In the genomic region with DNA sequence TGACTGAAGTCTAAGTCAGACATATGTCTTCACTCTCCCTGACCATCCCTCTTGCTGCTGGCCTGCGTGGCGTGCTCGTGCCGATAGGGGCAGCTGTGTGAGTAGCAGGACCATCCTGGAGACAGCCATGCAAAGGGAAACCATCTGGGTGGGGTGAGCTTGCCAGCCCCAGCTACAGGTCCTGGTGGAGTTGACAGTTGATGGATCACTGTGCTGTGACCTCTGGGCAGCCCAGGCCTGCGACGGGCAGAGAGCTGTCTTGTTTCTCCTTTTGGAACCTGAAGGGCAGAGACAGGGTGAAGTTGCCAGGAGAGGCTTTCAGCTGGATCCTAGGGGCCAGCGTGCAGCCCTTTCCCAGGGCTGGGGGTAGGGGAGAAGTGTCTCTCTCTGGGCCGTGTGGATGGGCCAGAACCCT, we compare ENCODE assay signal across 1 cellular context.
TF ChIP-seq lines count a peak whose summit lies in the region.

No MANE protein-coding gene starts in this region.

TF ChIP-seq in HepG2, 621 proteins besides CTCF, POLR2A, EP300 and RAD21 (continued from another document and continues in another):
- TF ChIP-seq ZNF263 (CRISPR knock-in tag; IDR thresholded peaks at IDR 0.05) (no peak), PHF21A (CRISPR knock-in tag; IDR thresholded peaks at IDR 0.05) (peak; percentile 70; the same call in 1 of the 2 replicates), BRD4 (CRISPR knock-in tag; IDR thresholded peaks at IDR 0.05) (no peak), FOSL1 (CRISPR knock-in tag; IDR thresholded peaks at IDR 0.05; ENCODE audit: borderline replicate concordance) (no peak), ZMYM2 (CRISPR knock-in tag; IDR thresholded peaks at IDR 0.05) (no peak), NFRKB (IDR thresholded peaks at IDR 0.05) (no peak), NFATC3 (CRISPR knock-in tag; IDR thresholded peaks at IDR 0.05) (no peak), RFXAP (CRISPR knock-in tag; IDR thresholded peaks at IDR 0.05; ENCODE audit: borderline replicate concordance) (no peak), EZH2 (conservative IDR thresholded peaks at IDR 0.05; ENCODE audit: low read depth, low read length) (no peak), RFX3 (CRISPR knock-in tag; IDR thresholded peaks at IDR 0.05) (no peak), TEAD2 (CRISPR knock-in tag; IDR thresholded peaks at IDR 0.05) (no peak), HNRNPLL (IDR thresholded peaks at IDR 0.05; ENCODE audit: low read depth, low read length, poor library complexity, severe bottlenecking) (no peak), HNRNPUL1 (IDR thresholded peaks at IDR 0.05; ENCODE audit: low read depth, low read length) (no peak), ZNF382 (CRISPR knock-in tag; IDR thresholded peaks at IDR 0.05; ENCODE audit: borderline replicate concordance) (no peak), SNRNP70 (IDR thresholded peaks at IDR 0.05; ENCODE audit: low read depth, low read length) (no peak), MEF2D (CRISPR knock-in tag; IDR thresholded peaks at IDR 0.05) (no peak), TAF15 (IDR thresholded peaks at IDR 0.05; ENCODE audit: low read depth, low read length, poor library complexity, severe bottlenecking) (no peak), ZNF724P (CRISPR knock-in tag; IDR thresholded peaks at IDR 0.05; ENCODE audit: borderline replicate concordance) (no peak), THAP11 (CRISPR knock-in tag; IDR thresholded peaks at IDR 0.05) (no peak), ZFP82 (CRISPR knock-in tag; IDR thresholded peaks at IDR 0.05; ENCODE audit: borderline replicate concordance) (no peak), CBX5 (CRISPR knock-in tag; IDR thresholded peaks at IDR 0.05; ENCODE audit: borderline replicate concordance) (no peak), FOXP1 (IDR thresholded peaks at IDR 0.05) (no peak), FOXP1 (CRISPR knock-in tag; IDR thresholded peaks at IDR 0.05) (no peak), ZNF256 (CRISPR knock-in tag; conservative IDR thresholded peaks at IDR 0.05) (no peak), NCOA2 (CRISPR knock-in tag; IDR thresholded peaks at IDR 0.05) (no peak), TAF1 (CRISPR knock-in tag; IDR thresholded peaks at IDR 0.05) (no peak), HMGA1 (CRISPR knock-in tag; conservative IDR thresholded peaks at IDR 0.05) (no peak), RBM39 (IDR thresholded peaks at IDR 0.05; ENCODE audit: low read depth, low read length, poor library complexity, severe bottlenecking) (peak; percentile 47), SALL2 (CRISPR knock-in tag; IDR thresholded peaks at IDR 0.05) (no peak), ZNF468 (CRISPR knock-in tag; IDR thresholded peaks at IDR 0.05) (no peak), LCORL (IDR thresholded peaks at IDR 0.05) (no peak), LCORL (CRISPR knock-in tag; IDR thresholded peaks at IDR 0.05) (peak; percentile 47), JDP2 (CRISPR knock-in tag; IDR thresholded peaks at IDR 0.05; ENCODE audit: borderline replicate concordance) (no peak), XRCC5 (optimal IDR thresholded peaks at IDR 0.05; ENCODE audit: low read length) (peak; percentile 70)
- TF ChIP-seq, protein P1, sequence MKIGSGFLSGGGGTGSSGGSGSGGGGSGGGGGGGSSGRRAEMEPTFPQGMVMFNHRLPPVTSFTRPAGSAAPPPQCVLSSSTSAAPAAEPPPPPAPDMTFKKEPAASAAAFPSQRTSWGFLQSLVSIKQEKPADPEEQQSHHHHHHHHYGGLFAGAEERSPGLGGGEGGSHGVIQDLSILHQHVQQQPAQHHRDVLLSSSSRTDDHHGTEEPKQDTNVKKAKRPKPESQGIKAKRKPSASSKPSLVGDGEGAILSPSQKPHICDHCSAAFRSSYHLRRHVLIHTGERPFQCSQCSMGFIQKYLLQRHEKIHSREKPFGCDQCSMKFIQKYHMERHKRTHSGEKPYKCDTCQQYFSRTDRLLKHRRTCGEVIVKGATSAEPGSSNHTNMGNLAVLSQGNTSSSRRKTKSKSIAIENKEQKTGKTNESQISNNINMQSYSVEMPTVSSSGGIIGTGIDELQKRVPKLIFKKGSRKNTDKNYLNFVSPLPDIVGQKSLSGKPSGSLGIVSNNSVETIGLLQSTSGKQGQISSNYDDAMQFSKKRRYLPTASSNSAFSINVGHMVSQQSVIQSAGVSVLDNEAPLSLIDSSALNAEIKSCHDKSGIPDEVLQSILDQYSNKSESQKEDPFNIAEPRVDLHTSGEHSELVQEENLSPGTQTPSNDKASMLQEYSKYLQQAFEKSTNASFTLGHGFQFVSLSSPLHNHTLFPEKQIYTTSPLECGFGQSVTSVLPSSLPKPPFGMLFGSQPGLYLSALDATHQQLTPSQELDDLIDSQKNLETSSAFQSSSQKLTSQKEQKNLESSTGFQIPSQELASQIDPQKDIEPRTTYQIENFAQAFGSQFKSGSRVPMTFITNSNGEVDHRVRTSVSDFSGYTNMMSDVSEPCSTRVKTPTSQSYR (CRISPR knock-in tag; IDR thresholded peaks at IDR 0.05; ENCODE audit: borderline replicate concordance) = no peak
- TF ChIP-seq, protein P2, sequence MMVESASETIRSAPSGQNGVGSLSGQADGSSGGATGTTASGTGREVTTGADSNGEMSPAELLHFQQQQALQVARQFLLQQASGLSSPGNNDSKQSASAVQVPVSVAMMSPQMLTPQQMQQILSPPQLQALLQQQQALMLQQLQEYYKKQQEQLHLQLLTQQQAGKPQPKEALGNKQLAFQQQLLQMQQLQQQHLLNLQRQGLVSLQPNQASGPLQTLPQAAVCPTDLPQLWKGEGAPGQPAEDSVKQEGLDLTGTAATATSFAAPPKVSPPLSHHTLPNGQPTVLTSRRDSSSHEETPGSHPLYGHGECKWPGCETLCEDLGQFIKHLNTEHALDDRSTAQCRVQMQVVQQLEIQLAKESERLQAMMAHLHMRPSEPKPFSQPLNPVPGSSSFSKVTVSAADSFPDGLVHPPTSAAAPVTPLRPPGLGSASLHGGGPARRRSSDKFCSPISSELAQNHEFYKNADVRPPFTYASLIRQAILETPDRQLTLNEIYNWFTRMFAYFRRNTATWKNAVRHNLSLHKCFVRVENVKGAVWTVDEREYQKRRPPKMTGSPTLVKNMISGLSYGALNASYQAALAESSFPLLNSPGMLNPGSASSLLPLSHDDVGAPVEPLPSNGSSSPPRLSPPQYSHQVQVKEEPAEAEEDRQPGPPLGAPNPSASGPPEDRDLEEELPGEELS (CRISPR knock-in tag; IDR thresholded peaks at IDR 0.05) = peak; percentile 25; the same call in 1 of the 2 replicates
- TF ChIP-seq, protein P3, sequence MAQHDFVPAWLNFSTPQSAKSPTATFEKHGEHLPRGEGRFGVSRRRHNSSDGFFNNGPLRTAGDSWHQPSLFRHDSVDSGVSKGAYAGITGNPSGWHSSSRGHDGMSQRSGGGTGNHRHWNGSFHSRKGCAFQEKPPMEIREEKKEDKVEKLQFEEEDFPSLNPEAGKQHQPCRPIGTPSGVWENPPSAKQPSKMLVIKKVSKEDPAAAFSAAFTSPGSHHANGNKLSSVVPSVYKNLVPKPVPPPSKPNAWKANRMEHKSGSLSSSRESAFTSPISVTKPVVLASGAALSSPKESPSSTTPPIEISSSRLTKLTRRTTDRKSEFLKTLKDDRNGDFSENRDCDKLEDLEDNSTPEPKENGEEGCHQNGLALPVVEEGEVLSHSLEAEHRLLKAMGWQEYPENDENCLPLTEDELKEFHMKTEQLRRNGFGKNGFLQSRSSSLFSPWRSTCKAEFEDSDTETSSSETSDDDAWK (CRISPR knock-in tag; IDR thresholded peaks at IDR 0.05) = no peak
- TF ChIP-seq, protein P4, sequence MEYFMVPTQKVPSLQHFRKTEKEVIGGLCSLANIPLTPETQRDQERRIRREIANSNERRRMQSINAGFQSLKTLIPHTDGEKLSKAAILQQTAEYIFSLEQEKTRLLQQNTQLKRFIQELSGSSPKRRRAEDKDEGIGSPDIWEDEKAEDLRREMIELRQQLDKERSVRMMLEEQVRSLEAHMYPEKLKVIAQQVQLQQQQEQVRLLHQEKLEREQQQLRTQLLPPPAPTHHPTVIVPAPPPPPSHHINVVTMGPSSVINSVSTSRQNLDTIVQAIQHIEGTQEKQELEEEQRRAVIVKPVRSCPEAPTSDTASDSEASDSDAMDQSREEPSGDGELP (IDR thresholded peaks at IDR 0.05; ENCODE audit: borderline replicate concordance, low read depth) = peak; percentile 42; the same call in 1 of the 2 replicates
- TF ChIP-seq, protein P5, sequence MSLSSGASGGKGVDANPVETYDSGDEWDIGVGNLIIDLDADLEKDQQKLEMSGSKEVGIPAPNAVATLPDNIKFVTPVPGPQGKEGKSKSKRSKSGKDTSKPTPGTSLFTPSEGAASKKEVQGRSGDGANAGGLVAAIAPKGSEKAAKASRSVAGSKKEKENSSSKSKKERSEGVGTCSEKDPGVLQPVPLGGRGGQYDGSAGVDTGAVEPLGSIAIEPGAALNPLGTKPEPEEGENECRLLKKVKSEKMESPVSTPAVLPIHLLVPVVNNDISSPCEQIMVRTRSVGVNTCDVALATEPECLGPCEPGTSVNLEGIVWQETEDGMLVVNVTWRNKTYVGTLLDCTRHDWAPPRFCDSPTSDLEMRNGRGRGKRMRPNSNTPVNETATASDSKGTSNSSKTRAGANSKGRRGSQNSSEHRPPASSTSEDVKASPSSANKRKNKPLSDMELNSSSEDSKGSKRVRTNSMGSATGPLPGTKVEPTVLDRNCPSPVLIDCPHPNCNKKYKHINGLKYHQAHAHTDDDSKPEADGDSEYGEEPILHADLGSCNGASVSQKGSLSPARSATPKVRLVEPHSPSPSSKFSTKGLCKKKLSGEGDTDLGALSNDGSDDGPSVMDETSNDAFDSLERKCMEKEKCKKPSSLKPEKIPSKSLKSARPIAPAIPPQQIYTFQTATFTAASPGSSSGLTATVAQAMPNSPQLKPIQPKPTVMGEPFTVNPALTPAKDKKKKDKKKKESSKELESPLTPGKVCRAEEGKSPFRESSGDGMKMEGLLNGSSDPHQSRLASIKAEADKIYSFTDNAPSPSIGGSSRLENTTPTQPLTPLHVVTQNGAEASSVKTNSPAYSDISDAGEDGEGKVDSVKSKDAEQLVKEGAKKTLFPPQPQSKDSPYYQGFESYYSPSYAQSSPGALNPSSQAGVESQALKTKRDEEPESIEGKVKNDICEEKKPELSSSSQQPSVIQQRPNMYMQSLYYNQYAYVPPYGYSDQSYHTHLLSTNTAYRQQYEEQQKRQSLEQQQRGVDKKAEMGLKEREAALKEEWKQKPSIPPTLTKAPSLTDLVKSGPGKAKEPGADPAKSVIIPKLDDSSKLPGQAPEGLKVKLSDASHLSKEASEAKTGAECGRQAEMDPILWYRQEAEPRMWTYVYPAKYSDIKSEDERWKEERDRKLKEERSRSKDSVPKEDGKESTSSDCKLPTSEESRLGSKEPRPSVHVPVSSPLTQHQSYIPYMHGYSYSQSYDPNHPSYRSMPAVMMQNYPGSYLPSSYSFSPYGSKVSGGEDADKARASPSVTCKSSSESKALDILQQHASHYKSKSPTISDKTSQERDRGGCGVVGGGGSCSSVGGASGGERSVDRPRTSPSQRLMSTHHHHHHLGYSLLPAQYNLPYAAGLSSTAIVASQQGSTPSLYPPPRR (CRISPR knock-in tag; IDR thresholded peaks at IDR 0.05; ENCODE audit: borderline replicate concordance) = no peak
- TF ChIP-seq, protein P6, sequence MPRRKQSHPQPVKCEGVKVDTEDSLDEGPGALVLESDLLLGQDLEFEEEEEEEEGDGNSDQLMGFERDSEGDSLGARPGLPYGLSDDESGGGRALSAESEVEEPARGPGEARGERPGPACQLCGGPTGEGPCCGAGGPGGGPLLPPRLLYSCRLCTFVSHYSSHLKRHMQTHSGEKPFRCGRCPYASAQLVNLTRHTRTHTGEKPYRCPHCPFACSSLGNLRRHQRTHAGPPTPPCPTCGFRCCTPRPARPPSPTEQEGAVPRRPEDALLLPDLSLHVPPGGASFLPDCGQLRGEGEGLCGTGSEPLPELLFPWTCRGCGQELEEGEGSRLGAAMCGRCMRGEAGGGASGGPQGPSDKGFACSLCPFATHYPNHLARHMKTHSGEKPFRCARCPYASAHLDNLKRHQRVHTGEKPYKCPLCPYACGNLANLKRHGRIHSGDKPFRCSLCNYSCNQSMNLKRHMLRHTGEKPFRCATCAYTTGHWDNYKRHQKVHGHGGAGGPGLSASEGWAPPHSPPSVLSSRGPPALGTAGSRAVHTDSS (CRISPR knock-in tag; conservative IDR thresholded peaks at IDR 0.05) = no peak
- TF ChIP-seq, protein P7, sequence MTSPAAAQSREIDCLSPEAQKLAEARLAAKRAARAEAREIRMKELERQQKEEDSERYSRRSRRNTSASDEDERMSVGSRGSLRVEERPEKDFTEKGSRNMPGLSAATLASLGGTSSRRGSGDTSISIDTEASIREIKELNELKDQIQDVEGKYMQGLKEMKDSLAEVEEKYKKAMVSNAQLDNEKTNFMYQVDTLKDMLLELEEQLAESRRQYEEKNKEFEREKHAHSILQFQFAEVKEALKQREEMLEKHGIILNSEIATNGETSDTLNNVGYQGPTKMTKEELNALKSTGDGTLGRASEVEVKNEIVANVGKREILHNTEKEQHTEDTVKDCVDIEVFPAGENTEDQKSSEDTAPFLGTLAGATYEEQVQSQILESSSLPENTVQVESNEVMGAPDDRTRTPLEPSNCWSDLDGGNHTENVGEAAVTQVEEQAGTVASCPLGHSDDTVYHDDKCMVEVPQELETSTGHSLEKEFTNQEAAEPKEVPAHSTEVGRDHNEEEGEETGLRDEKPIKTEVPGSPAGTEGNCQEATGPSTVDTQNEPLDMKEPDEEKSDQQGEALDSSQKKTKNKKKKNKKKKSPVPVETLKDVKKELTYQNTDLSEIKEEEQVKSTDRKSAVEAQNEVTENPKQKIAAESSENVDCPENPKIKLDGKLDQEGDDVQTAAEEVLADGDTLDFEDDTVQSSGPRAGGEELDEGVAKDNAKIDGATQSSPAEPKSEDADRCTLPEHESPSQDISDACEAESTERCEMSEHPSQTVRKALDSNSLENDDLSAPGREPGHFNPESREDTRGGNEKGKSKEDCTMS (CRISPR knock-in tag; conservative IDR thresholded peaks at IDR 0.05) = no peak
- TF ChIP-seq, protein P8, sequence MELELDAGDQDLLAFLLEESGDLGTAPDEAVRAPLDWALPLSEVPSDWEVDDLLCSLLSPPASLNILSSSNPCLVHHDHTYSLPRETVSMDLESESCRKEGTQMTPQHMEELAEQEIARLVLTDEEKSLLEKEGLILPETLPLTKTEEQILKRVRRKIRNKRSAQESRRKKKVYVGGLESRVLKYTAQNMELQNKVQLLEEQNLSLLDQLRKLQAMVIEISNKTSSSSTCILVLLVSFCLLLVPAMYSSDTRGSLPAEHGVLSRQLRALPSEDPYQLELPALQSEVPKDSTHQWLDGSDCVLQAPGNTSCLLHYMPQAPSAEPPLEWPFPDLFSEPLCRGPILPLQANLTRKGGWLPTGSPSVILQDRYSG (CRISPR knock-in tag; IDR thresholded peaks at IDR 0.05) = no peak
- TF ChIP-seq, protein P9, sequence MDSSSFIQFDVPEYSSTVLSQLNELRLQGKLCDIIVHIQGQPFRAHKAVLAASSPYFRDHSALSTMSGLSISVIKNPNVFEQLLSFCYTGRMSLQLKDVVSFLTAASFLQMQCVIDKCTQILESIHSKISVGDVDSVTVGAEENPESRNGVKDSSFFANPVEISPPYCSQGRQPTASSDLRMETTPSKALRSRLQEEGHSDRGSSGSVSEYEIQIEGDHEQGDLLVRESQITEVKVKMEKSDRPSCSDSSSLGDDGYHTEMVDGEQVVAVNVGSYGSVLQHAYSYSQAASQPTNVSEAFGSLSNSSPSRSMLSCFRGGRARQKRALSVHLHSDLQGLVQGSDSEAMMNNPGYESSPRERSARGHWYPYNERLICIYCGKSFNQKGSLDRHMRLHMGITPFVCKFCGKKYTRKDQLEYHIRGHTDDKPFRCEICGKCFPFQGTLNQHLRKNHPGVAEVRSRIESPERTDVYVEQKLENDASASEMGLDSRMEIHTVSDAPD (CRISPR knock-in tag; IDR thresholded peaks at IDR 0.05) = no peak
